In genomic region chr6:34238507-34239239, GRCh38 we compare ENCODE assay signal across 8 cellular contexts. TPM values are rescaled to one million over a fixed set of nuclear protein-coding genes. Genes with fewer than 3 reads are reported as not detected.
DNase-seq lines count a peak whose midpoint lies in the region; ATAC-seq and TF ChIP-seq lines count a peak whose summit lies in the region.

No MANE protein-coding gene starts in this region.

- H3K4me1 ChIP-seq in BLaER1 treated with 17β-estradiol and CSF1 and Interleukin-3, amounts not matched to agents 10 nM and 100 nM, result peaks cover 63 to 68% (median 65%) of the 10 kb centered on the region in 10 experiments
- H3K4me1 ChIP-seq in HUES64 (ENCODE audit: insufficient read depth, low read length) (peaks cover 47% of the 10 kb centered on the region), muscle layer of duodenum (ENCODE audit: control insufficient read depth in 1 of 2, insufficient read depth in 2 of 2, low read length in 2 of 2) (peaks cover 0 to 13% of the 10 kb centered on the region in 2 donors)

- CTCF ChIA-PET in MCF 10A (lab: Yijun Ruan, JAX), result no interaction called here

- H4K20me1 ChIP-seq in BLaER1 treated with 17β-estradiol and CSF1 and Interleukin-3, amounts not matched to agents 10 nM and 100 nM, result peaks cover 52 to 62% (median 57%) of the 10 kb centered on the region in 11 experiments; a peak in 21 of 22 replicates

- ATAC-seq in HG03457 (IDR thresholded peaks at IDR 0.05; ENCODE audit: unreplicated experiment), result no peak

- H3K4me2 ChIP-seq in BLaER1 treated with 17β-estradiol and CSF1 and Interleukin-3, amounts not matched to agents 10 nM and 100 nM, result peak overlapping the region; percentile 87 to 99 (median 95)

- H3K27me3 Mint-ChIP-seq in MCF 10A (ENCODE audit: insufficient read depth, unreplicated experiment), result no peaks in the 10 kb centered on the region

- peak overlapping the region; percentile 91 to 100 (median 99) for H3K9ac ChIP-seq in BLaER1 treated with 17β-estradiol and CSF1 and Interleukin-3, amounts not matched to agents 10 nM and 100 nM
- peak overlapping the region; percentile 99 for H3K9ac ChIP-seq in HUES64 (ENCODE audit: low read depth, low read length)

- peaks cover 34 to 53% (median 48%) of the 10 kb centered on the region in 11 experiments for H3K36me3 ChIP-seq in BLaER1 treated with 17β-estradiol and CSF1 and Interleukin-3, amounts not matched to agents 10 nM and 100 nM
- H3K36me3 ChIP-seq in HUES64 (ENCODE audit: insufficient read depth, low read length) (peaks cover 55% of the 10 kb centered on the region), muscle layer of duodenum (ENCODE audit: control insufficient read depth in 1 of 2, insufficient read depth in 2 of 2, low read length in 2 of 2) (peaks cover 8 to 13% of the 10 kb centered on the region in 2 donors)

- no peak for TF ChIP-seq CTCF in MCF 10A (IDR thresholded peaks at IDR 0.05; ENCODE audit: unreplicated experiment)

- no peaks in the 10 kb centered on the region for H3K36me3 Mint-ChIP-seq in MCF 10A (ENCODE audit: insufficient read depth, unreplicated experiment)

- H3K27ac Mint-ChIP-seq in MCF 10A (ENCODE audit: low read depth, unreplicated experiment), result no peak overlapping the region

- intact Hi-C loops in MCF 10A (cut with micrococcal nuclease), result no loop called here

- H3K27ac ChIP-seq in BLaER1 treated with 17β-estradiol and CSF1 and Interleukin-3, amounts not matched to agents 10 nM and 100 nM, result peak overlapping the region; percentile 77 to 99 (median 98); a peak in 20 of 22 replicates
- H3K27ac ChIP-seq in HUES64 (ENCODE audit: low read depth, low read length), result peak overlapping the region; percentile 96
- peak overlapping the region; percentile 39 for H3K27ac ChIP-seq in muscle layer of duodenum (ENCODE audit: low read length)

- H3K4me3 Mint-ChIP-seq in MCF 10A (ENCODE audit: unreplicated experiment), result peak overlapping the region; percentile 69

- H3K4me1 Mint-ChIP-seq in MCF 10A (ENCODE audit: insufficient read depth, unreplicated experiment), result peaks cover 29% of the 10 kb centered on the region

- no peaks in the 10 kb centered on the region for H3K9me3 Mint-ChIP-seq in MCF 10A (ENCODE audit: unreplicated experiment)

- H3K9me3 ChIP-seq in BLaER1 treated with 17β-estradiol and CSF1 and Interleukin-3, amounts not matched to agents 10 nM and 100 nM (replicated peaks in 1 of 11), result no peaks in the 10 kb centered on the region
- H3K9me3 ChIP-seq in HUES64 (ENCODE audit: insufficient read depth, low read depth, low read length) (no peaks in the 10 kb centered on the region), muscle layer of duodenum (ENCODE audit: control insufficient read depth in 1 of 2, low read length in 2 of 2) (no peaks in the 10 kb centered on the region)

- DNase-seq in MCF 10A (ENCODE audit: unreplicated experiment) (peak; percentile 39), hippocampal formation (lab: John Stamatoyannopoulos, UW) (no peak), DMS79 treated with DMSO at 0.1 percent for 48 hours (lab: John Stamatoyannopoulos, UW) (no peak)
- no peak for DNase-seq in activated CD4-positive, CD25-positive, alpha-beta regulatory T cell (lab: John Stamatoyannopoulos, UW)

- BruUV-seq in MCF 10A (replicated peaks; lab: Mats Ljungman, UMichigan), result no TSS peak

- H3K4me3 ChIP-seq in BLaER1 treated with 17β-estradiol and CSF1 and Interleukin-3, amounts not matched to agents 10 nM and 100 nM, result peak overlapping the region; percentile 86 to 100 (median 98)
- H3K4me3 ChIP-seq in HUES64 (ENCODE audit: low read length) (peak overlapping the region; percentile 97), muscle layer of duodenum (ENCODE audit: low read depth in 1 of 2, low read length in 2 of 2) (peak overlapping the region; percentile 62 to 82)

- no peaks in the 10 kb centered on the region for H3K27me3 ChIP-seq in BLaER1 treated with 17β-estradiol and CSF1 and Interleukin-3, amounts not matched to agents 10 nM and 100 nM
- H3K27me3 ChIP-seq in HUES64 (ENCODE audit: insufficient read depth, low read length), result no peaks in the 10 kb centered on the region
- H3K27me3 ChIP-seq in muscle layer of duodenum (ENCODE audit: low read depth, low read length), result no peaks in the 10 kb centered on the region

- WGBS in HUES64, result 7% methylated on average over 12 of the region's 12 CpGs

- POLR2A ChIA-PET in MCF 10A (lab: Yijun Ruan, JAX), result no interaction called here

RNA-seq across cellular contexts. Expression of gene HMGA1, which starts 2.0 kb away (rescaled TPM):
- polyA plus RNA-seq in HUES64 (2013, experiment 1 of 2), result 2,125 TPM
- polyA plus RNA-seq in HUES64 (2013, experiment 2 of 2), result 2,161 TPM
- 154 and 202 TPM in 2 replicates for total RNA-seq in MCF 10A (2022)

RNA-seq across cellular contexts. Expression of gene SMIM29, which starts 10.1 kb away (rescaled TPM):
- 5.7 TPM for polyA plus RNA-seq in HUES64 (2013, experiment 1 of 2)
- 5.8 TPM for polyA plus RNA-seq in HUES64 (2013, experiment 2 of 2)
- total RNA-seq in MCF 10A (2022), result 12.0 and 25.7 TPM in 2 replicates

Comparison
In these comparisons a context has a peak if more than half of its experiments do, and no peak if none do; other contexts are left out.
1. H3K27ac ChIP-seq: peak in every context shown above with its lines; median percentile 98 in BLaER1 treated with 17β-estradiol and CSF1 and Interleukin-3, amounts not matched to agents 10 nM and 100 nM; 96 in HUES64; 39 in muscle layer of duodenum.